In genomic region chr13:97257800-97258799, GRCh38 we compare ENCODE assay signal across 8 cellular contexts. TPM values are rescaled to one million over a fixed set of nuclear protein-coding genes. Genes with fewer than 3 reads are reported as not detected.
DNase-seq lines count a peak whose midpoint lies in the region; ATAC-seq and TF ChIP-seq lines count a peak whose summit lies in the region.

No MANE protein-coding gene starts in this region.

- ATAC-seq in GM18868 (IDR thresholded peaks at IDR 0.05; ENCODE audit: unreplicated experiment), result peak; percentile 77
- peak; percentile 60 for ATAC-seq in HG03025 (IDR thresholded peaks at IDR 0.05; ENCODE audit: low FRiP score, unreplicated experiment)
- ATAC-seq in natural killer cell treated with Interleukin-12 subunit alpha and Interleukin-12 subunit beta and Interleukin-15 and Interleukin-18, amount 100 ng/mL, for 72 hours, result peak; percentile 55

- H3K4me3 Mint-ChIP-seq in natural killer cell treated with Interleukin-12 subunit alpha and Interleukin-12 subunit beta and Interleukin-15 and Interleukin-18, amount 100 ng/mL, for 72 hours, result peak overlapping the region; percentile 21

- no peak overlapping the region for H3K4me3 ChIP-seq in AG09309 (ENCODE audit: control insufficient read depth, low read depth, low read length)
- H3K4me3 ChIP-seq in epithelial cell of esophagus (ENCODE audit: low read length), result no peak overlapping the region

- TF ChIP-seq CTCF in AG09309 (IDR thresholded peaks at IDR 0.05; ENCODE audit: control insufficient read depth, insufficient read depth, low read depth, low read length, missing control alignments) (peak; percentile 12), epithelial cell of esophagus (IDR thresholded peaks at IDR 0.05; ENCODE audit: insufficient read depth, low read depth, low read length, missing control alignments) (no peak)

- no peaks in the 10 kb centered on the region for H3K9me3 Mint-ChIP-seq in natural killer cell treated with Interleukin-12 subunit alpha and Interleukin-12 subunit beta and Interleukin-15 and Interleukin-18, amount 100 ng/mL, for 72 hours

- DNase-seq in AG09309 (ENCODE audit: low read depth), result peak; percentile 78
- DNase-seq in SW 1271 (lab: John Stamatoyannopoulos, UW), result peak; percentile 95 to 100
- DNase-seq in epithelial cell of esophagus (ENCODE audit: low read depth), result peak; percentile 81
- no peak for DNase-seq in natural killer cell treated with Interleukin-12 subunit alpha and Interleukin-12 subunit beta and Interleukin-15 and Interleukin-18, amount 100 ng/mL, for 72 hours (ENCODE audit: low spot score)
- no peak for DNase-seq in NCI-H2196 (lab: John Stamatoyannopoulos, UW; ENCODE audit: unreplicated experiment)
- no peak for DNase-seq in DMS79 treated with DMSO at 0.1 percent for 48 hours (lab: John Stamatoyannopoulos, UW)

- no peaks in the 10 kb centered on the region for H3K27me3 Mint-ChIP-seq in natural killer cell treated with Interleukin-12 subunit alpha and Interleukin-12 subunit beta and Interleukin-15 and Interleukin-18, amount 100 ng/mL, for 72 hours

- H3K36me3 Mint-ChIP-seq in natural killer cell treated with Interleukin-12 subunit alpha and Interleukin-12 subunit beta and Interleukin-15 and Interleukin-18, amount 100 ng/mL, for 72 hours, result no peaks in the 10 kb centered on the region

- H3K27ac Mint-ChIP-seq in natural killer cell treated with Interleukin-12 subunit alpha and Interleukin-12 subunit beta and Interleukin-15 and Interleukin-18, amount 100 ng/mL, for 72 hours, result peak overlapping the region; percentile 63 to 70

- H3K4me1 Mint-ChIP-seq in natural killer cell treated with Interleukin-12 subunit alpha and Interleukin-12 subunit beta and Interleukin-15 and Interleukin-18, amount 100 ng/mL, for 72 hours (ENCODE audit: low read depth in 2 of 2), result peaks cover 56 to 62% of the 10 kb centered on the region in 2 donors

RNA-seq across cellular contexts. Expression of gene MBNL2, which starts 36.0 kb away (rescaled TPM):
- 10 to 100 TPM; 13.0 to 15.6 TPM for total RNA-seq in natural killer cell treated with Interleukin-12 subunit alpha and Interleukin-12 subunit beta and Interleukin-15 and Interleukin-18, amount 100 ng/mL, for 72 hours

Comparison
In these comparisons a context has a peak if more than half of its experiments do, and no peak if none do; other contexts are left out.
1. DNase-seq: peak in AG09309 (single experiment), SW 1271 (2 of 2) and epithelial cell of esophagus (single experiment); none in natural killer cell treated with Interleukin-12 subunit alpha and Interleukin-12 subunit beta and Interleukin-15 and Interleukin-18, amount 100 ng/mL, for 72 hours (single experiment), NCI-H2196 (single experiment) and DMS79 treated with DMSO at 0.1 percent for 48 hours (single experiment).
2. Peak in every context shown above with its lines, with median percentiles within 50 percentile points of each other: ATAC-seq.